In genomic region chr12:103930787-103931536, GRCh38 we compare ENCODE assay signal across 1 cellular context.
TF ChIP-seq lines count a peak whose summit lies in the region.

No MANE protein-coding gene starts in this region.

TF ChIP-seq in GM12878, 131 proteins besides CTCF, POLR2A, EP300 and RAD21 (continued from another document):
- TF ChIP-seq NKRF (conservative IDR thresholded peaks at IDR 0.05), result no peak
- 0 out of 2 replicates have a peak, but pooled peaks have one; percentile 11 for TF ChIP-seq SMAD5 (IDR thresholded peaks at IDR 0.05; ENCODE audit: low read depth)
- 0 out of 2 replicates have a peak, but pooled peaks have one; percentile 10 for TF ChIP-seq MLLT1 (IDR thresholded peaks at IDR 0.05)
- TF ChIP-seq PAX5 (IDR thresholded peaks at IDR 0.05; ENCODE audit: borderline replicate concordance, low read depth, low read length), result 0 out of 2 replicates have a peak, but pooled peaks have one; percentile 11
- TF ChIP-seq MAX (IDR thresholded peaks at IDR 0.05; ENCODE audit: low read depth, low read length), result peak; percentile 56; the same call in 1 of the 2 replicates
- TF ChIP-seq ZNF687 (IDR thresholded peaks at IDR 0.05), result peak; percentile 59
- TF ChIP-seq TARDBP (IDR thresholded peaks at IDR 0.05; ENCODE audit: borderline replicate concordance), result no peak
- no peak for TF ChIP-seq REST (IDR thresholded peaks at IDR 0.05; ENCODE audit: low read depth, low read length)
- TF ChIP-seq CUX1 (IDR thresholded peaks at IDR 0.05; ENCODE audit: insufficient replicate concordance, low read depth, low read length), result peak; percentile 20
- TF ChIP-seq HDAC6 (IDR thresholded peaks at IDR 0.05; ENCODE audit: unreplicated experiment), result no peak
- TF ChIP-seq POU2F2 (IDR thresholded peaks at IDR 0.05; ENCODE audit: borderline replicate concordance, low read depth, low read length), result peak; percentile 79; the same call in 2 of the 3 replicates
- 0 out of 2 replicates have a peak, but pooled peaks have one; percentile 8 for TF ChIP-seq TAF1 (IDR thresholded peaks at IDR 0.05; ENCODE audit: borderline replicate concordance, low read depth, low read length)
- TF ChIP-seq RUNX3 (IDR thresholded peaks at IDR 0.05; ENCODE audit: low read length), result 0 out of 2 replicates have a peak, but pooled peaks have one; percentile 2
- TF ChIP-seq POLR2AphosphoS5 (IDR thresholded peaks at IDR 0.05; ENCODE audit: low read length), result peak; percentile 57
- no peak for TF ChIP-seq NR2F1 (conservative IDR thresholded peaks at IDR 0.05)
- peak; percentile 87 for TF ChIP-seq MXI1 (IDR thresholded peaks at IDR 0.05; ENCODE audit: low read depth, low read length)
- no peak for TF ChIP-seq MTA2 (IDR thresholded peaks at IDR 0.05; ENCODE audit: low read depth)
- no peak for TF ChIP-seq WRNIP1 (IDR thresholded peaks at IDR 0.05; ENCODE audit: borderline replicate concordance, low read depth, low read length)
- peak; percentile 79; the same call in 1 of the 2 replicates for TF ChIP-seq SPI1 (IDR thresholded peaks at IDR 0.05; ENCODE audit: borderline replicate concordance, insufficient read depth, low read depth, low read length)
- peak; percentile 67 for TF ChIP-seq MEF2B (IDR thresholded peaks at IDR 0.05; ENCODE audit: partially characterized antibody, poor library complexity, severe bottlenecking)
- peak; percentile 37; the same call in 1 of the 2 replicates for TF ChIP-seq MTA3 (IDR thresholded peaks at IDR 0.05; ENCODE audit: borderline replicate concordance, low read length)
TF ChIP-seq in GM12878: peak in this region for 16.
